In genomic region chr2:42929985-42930581, GRCh38 we compare ENCODE assay signal across 1 cellular context.
TF ChIP-seq lines count a peak whose summit lies in the region.

No MANE protein-coding gene starts in this region.

TF ChIP-seq in A549, 52 proteins besides CTCF, POLR2A, EP300 and RAD21 (continued from another document):
- TF ChIP-seq HES2 (IDR thresholded peaks at IDR 0.05): no peak
- TF ChIP-seq POLR2AphosphoS2 (conservative IDR thresholded peaks at IDR 0.05; ENCODE audit: low read length): no peak
- TF ChIP-seq HOXB13 (CRISPR knock-in tag; IDR thresholded peaks at IDR 0.05; ENCODE audit: low read depth): no peak
- TF ChIP-seq ZC3H11A (IDR thresholded peaks at IDR 0.05): no peak
- no peak for TF ChIP-seq BCL3 (IDR thresholded peaks at IDR 0.05)
